ENCODE assay signal across 19 cellular contexts in genomic region chr12:14741153-14741552, GRCh38. TPM values are rescaled to one million over a fixed set of nuclear protein-coding genes. Genes with fewer than 3 reads are reported as not detected.
DNase-seq lines count a peak whose midpoint lies in the region; ATAC-seq, FAIRE-seq and TF ChIP-seq lines count a peak whose summit lies in the region.
"Had no signal": no experiment of that assay in that cellular context is flagged by ENCODE, and none has a peak within 500 bp of the region (broad histone marks: within the 10 kb centered on the region; RNA-seq: fewer than 3 reads in every experiment).

No MANE protein-coding gene starts in this region.

- no peak for TF ChIP-seq POLR2A in GM12891 (IDR thresholded peaks at IDR 0.05; ENCODE audit: low read depth, low read length)
- TF ChIP-seq POLR2A in upper lobe of left lung (IDR thresholded peaks at IDR 0.05): no peak
- TF ChIP-seq POLR2A in sigmoid colon (IDR thresholded peaks at IDR 0.05): no peak

- no peaks in the 10 kb centered on the region for H3K27me3 Mint-ChIP-seq in stimulated activated naive B cell treated with anti-CD40 and anti-IgM and Interleukin-4, amounts not matched to agents 10 μg/mL and 1 μg/mL and 100 μg/mL, for 72 hours

- TF ChIP-seq EP300 in upper lobe of left lung (IDR thresholded peaks at IDR 0.05) (no peak), sigmoid colon (IDR thresholded peaks at IDR 0.05) (no peak)

- H3K27ac ChIP-seq in upper lobe of left lung (no peak overlapping the region), sigmoid colon (no peak overlapping the region)
- H3K27ac ChIP-seq: C4-2B, SJCRH30 had no signal

- H3K27me3 ChIP-seq in upper lobe of left lung: no peaks in the 10 kb centered on the region
- H3K27me3 ChIP-seq in sigmoid colon: no peaks in the 10 kb centered on the region
- H3K27me3 ChIP-seq: SJCRH30 had no signal

- H3K4me3 ChIP-seq in upper lobe of left lung (no peak overlapping the region), sigmoid colon (no peak overlapping the region)
- H3K4me3 ChIP-seq: SJCRH30 had no signal

- H3K36me3 ChIP-seq in upper lobe of left lung: no peaks in the 10 kb centered on the region
- H3K36me3 ChIP-seq in sigmoid colon: no peaks in the 10 kb centered on the region
- H3K36me3 ChIP-seq: SJCRH30 had no signal

- H3K36me3 Mint-ChIP-seq in stimulated activated naive B cell treated with anti-CD40 and anti-IgM and Interleukin-4, amounts not matched to agents 10 μg/mL and 1 μg/mL and 100 μg/mL, for 72 hours: peaks cover 32 to 36% of the 10 kb centered on the region in 2 donors

- intact Hi-C loops in sigmoid colon (cut with DNase I): no loop called here

- FAIRE-seq in GM12891 (lab: Jason Lieb, UNC): peak; percentile 64
- FAIRE-seq in RCC 7860 (lab: Jason Lieb, UNC): peak; percentile 10
- FAIRE-seq: H54 had no signal

- ATAC-seq in stimulated activated naive B cell treated with anti-CD40 and anti-IgM and Interleukin-4, amounts not matched to agents 10 μg/mL and 1 μg/mL and 100 μg/mL, for 72 hours (replicated peaks): peak; percentile 85 to 97
- no peak for ATAC-seq in upper lobe of left lung (ENCODE audit: low FRiP score in 2 of 2)

- no peak overlapping the region for H3K27ac Mint-ChIP-seq in stimulated activated naive B cell treated with anti-CD40 and anti-IgM and Interleukin-4, amounts not matched to agents 10 μg/mL and 1 μg/mL and 100 μg/mL, for 72 hours

- no peaks in the 10 kb centered on the region for H3K4me1 ChIP-seq in upper lobe of left lung
- H3K4me1 ChIP-seq in sigmoid colon: no peaks in the 10 kb centered on the region
- H3K4me1 ChIP-seq: SJCRH30 had no signal

- H3K4me1 Mint-ChIP-seq in stimulated activated naive B cell treated with anti-CD40 and anti-IgM and Interleukin-4, amounts not matched to agents 10 μg/mL and 1 μg/mL and 100 μg/mL, for 72 hours: peaks cover 3 to 14% of the 10 kb centered on the region in 2 donors

- TF ChIP-seq CTCF in upper lobe of left lung (IDR thresholded peaks at IDR 0.05): no peak
- TF ChIP-seq CTCF in sigmoid colon (IDR thresholded peaks at IDR 0.05): no peak

- H3K9me3 ChIP-seq in upper lobe of left lung: no peaks in the 10 kb centered on the region
- peaks cover 0 to 6% (median 0%) of the 10 kb centered on the region in 4 donors for H3K9me3 ChIP-seq in sigmoid colon
- H3K9me3 ChIP-seq: SJCRH30 had no signal

- no peak for DNase-seq in GM12891 (ENCODE audit: insufficient read length, low spot score)
- DNase-seq in RCC 7860 (ENCODE audit: low spot score): peak; percentile 18
- peak; percentile 5 for DNase-seq in left kidney (ENCODE audit: low read depth, low spot score)
- peak; percentile 10 for DNase-seq in stimulated activated naive B cell treated with anti-CD40 and anti-IgM and Interleukin-4, amounts not matched to agents 10 μg/mL and 1 μg/mL and 100 μg/mL, for 72 hours
- DNase-seq in upper lobe of left lung: no peak
- no peak for DNase-seq in sigmoid colon
- DNase-seq in stimulated activated CD4-positive, alpha-beta T cell treated with anti-CD3 and anti-CD28 coated beads, Interleukin-2, amount 100 ng/mL, for 48 hours: no peak
- DNase-seq: DMS79 treated with DMSO at 0.1 percent for 48 hours, MM.1S, NCI-H1092 treated with DMSO at 0.1 percent for 48 hours, NCI-H146, NCI-H2029 treated with DMSO at 0.1 percent for 48 hours, NCI-H2171, NCI-H526, SJCRH30 had no signal

- no peak overlapping the region for H3K4me3 Mint-ChIP-seq in stimulated activated naive B cell treated with anti-CD40 and anti-IgM and Interleukin-4, amounts not matched to agents 10 μg/mL and 1 μg/mL and 100 μg/mL, for 72 hours

- WGBS in upper lobe of left lung, 2 donors: 94 to 96% methylated on average over 4 of the region's 4 CpGs
- 80 to 92% methylated on average over 4 of the region's 4 CpGs for WGBS in sigmoid colon, 2 donors

- H3K9me3 Mint-ChIP-seq in stimulated activated naive B cell treated with anti-CD40 and anti-IgM and Interleukin-4, amounts not matched to agents 10 μg/mL and 1 μg/mL and 100 μg/mL, for 72 hours: peaks cover 6 to 12% of the 10 kb centered on the region in 2 donors

TF ChIP-seq in GM12891, 5 proteins besides CTCF, POLR2A, EP300 and RAD21:
- TF ChIP-seq POU2F2 (IDR thresholded peaks at IDR 0.05; ENCODE audit: low read depth, low read length) (no peak), PAX5 (IDR thresholded peaks at IDR 0.05; ENCODE audit: insufficient read depth, low read length, severe bottlenecking) (peak; percentile 16)

RNA-seq across cellular contexts. Expression of gene GUCY2C, which starts 44.8 kb away (rescaled TPM):
- 0.21 TPM for polyA plus RNA-seq in GM12891 (2012; ENCODE audit: low read depth, missing spikeins)
- total RNA-seq in upper lobe of left lung (1 to 10 TPM in 1 of 6 donors, not detected in 5; 1.0 TPM), sigmoid colon (under 1 TPM in 1 of 4 donors, not detected in 3; 0.55 TPM)
- polyA plus RNA-seq in sigmoid colon: 10 to 100 TPM in 1 of 3 donors, 1 to 10 TPM in 2; 8.4 to 26.9 (median 9.0) TPM
- total RNA-seq: A673, LHCN-M2, SJCRH30 had no signal

Comparison
In these comparisons a context has a peak if more than half of its experiments do, and no peak if none do; other contexts are left out.
1. DNase-seq: peak in RCC 7860 (single experiment), left kidney (single experiment) and stimulated activated naive B cell treated with anti-CD40 and anti-IgM and Interleukin-4, amounts not matched to agents 10 μg/mL and 1 μg/mL and 100 μg/mL, for 72 hours (single experiment); none in GM12891 (single experiment), upper lobe of left lung (0 of 2), sigmoid colon (single experiment) and stimulated activated CD4-positive, alpha-beta T cell treated with anti-CD3 and anti-CD28 coated beads, Interleukin-2, amount 100 ng/mL, for 48 hours (0 of 2).
2. ATAC-seq: peak in stimulated activated naive B cell treated with anti-CD40 and anti-IgM and Interleukin-4, amounts not matched to agents 10 μg/mL and 1 μg/mL and 100 μg/mL, for 72 hours (2 of 2); none in upper lobe of left lung (0 of 2).